Comparison of ENCODE assay signal across 8 cellular contexts in genomic region chr4:185587444-185588161, GRCh38. TPM values are rescaled to one million over a fixed set of nuclear protein-coding genes. Genes with fewer than 3 reads are reported as not detected.
DNase-seq lines count a peak whose midpoint lies in the region; ATAC-seq and TF ChIP-seq lines count a peak whose summit lies in the region.

No MANE protein-coding gene starts in this region.

- TF ChIP-seq CTCF in WTC11 (IDR thresholded peaks at IDR 0.05), result no peak

- peaks cover 60% of the 10 kb centered on the region for H3K4me1 Mint-ChIP-seq in WTC11

- ATAC-seq in GM18517 (IDR thresholded peaks at IDR 0.05; ENCODE audit: unreplicated experiment) (peak; percentile 90), HG02840 (IDR thresholded peaks at IDR 0.05; ENCODE audit: low FRiP score, unreplicated experiment) (peak; percentile 93), WTC11 (peak; percentile 89)

- H3K36me3 Mint-ChIP-seq in WTC11, result no peaks in the 10 kb centered on the region

- H3K4me3 Mint-ChIP-seq in WTC11, result peak overlapping the region; percentile 52

- POLR2A ChIA-PET in WTC11 (lab: Charles Lee), result interaction anchor here (1.9 kb wide), 1 partner anchor 52 kb away, joined by 6 read pairs; the partner anchor contains the start of gene PDLIM3

- H3K27ac Mint-ChIP-seq in WTC11, result peak overlapping the region; percentile 89

- peaks cover 47% of the 10 kb centered on the region for H3K27me3 Mint-ChIP-seq in WTC11 (ENCODE audit: low read depth)

- CTCF ChIA-PET in WTC11 (lab: Charles Lee), result interaction anchor here (0.6 to 3.7 kb wide), 4 partner anchors 11 to 451 kb away, joined by 3 to 24 read pairs (median 4); partner anchors contain the start of gene PDLIM3

- no peaks in the 10 kb centered on the region for H3K9me3 Mint-ChIP-seq in WTC11

- DNase-seq in WTC11 (ENCODE audit: low spot score) (peak; percentile 80), ecto neural progenitor cell (ENCODE audit: low spot score) (peak; percentile 61), OCI-M1 (lab: John Stamatoyannopoulos, UW) (no peak), NCI-H226 (no peak), SW 1271 (lab: John Stamatoyannopoulos, UW) (no peak)
- DNase-seq in stimulated activated CD4-positive, alpha-beta T cell treated with anti-CD3 and anti-CD28 coated beads, Interleukin-12 subunit alpha, Interleukin-12 subunit beta, amount 100 ng/mL, for 24 hours (ENCODE audit: low read depth in 2 of 2), result peak; percentile 49 to 67

TF ChIP-seq in WTC11, 78 proteins besides CTCF, POLR2A, EP300 and RAD21 (continues in another document):
- TF ChIP-seq ATF2 (CRISPR knock-in tag; IDR thresholded peaks at IDR 0.05; ENCODE audit: borderline replicate concordance, low read depth) (no peak), ZNF416 (CRISPR knock-in tag; IDR thresholded peaks at IDR 0.05) (no peak), MAX (CRISPR knock-in tag; IDR thresholded peaks at IDR 0.05) (peak; percentile 96), CREM (CRISPR knock-in tag; IDR thresholded peaks at IDR 0.05) (peak; percentile 79; the same call in 1 of the 2 replicates), PREB (CRISPR knock-in tag; IDR thresholded peaks at IDR 0.05; ENCODE audit: borderline replicate concordance) (no peak), FOXJ3 (CRISPR knock-in tag; IDR thresholded peaks at IDR 0.05; ENCODE audit: borderline replicate concordance) (no peak), ZNF232 (CRISPR knock-in tag; IDR thresholded peaks at IDR 0.05) (peak; percentile 79; the same call in 1 of the 2 replicates), ZNF425 (CRISPR knock-in tag; conservative IDR thresholded peaks at IDR 0.05) (no peak), IRF1 (CRISPR knock-in tag; IDR thresholded peaks at IDR 0.05) (no peak), NR2C2 (CRISPR knock-in tag; IDR thresholded peaks at IDR 0.05) (no peak), TP53 (CRISPR knock-in tag; IDR thresholded peaks at IDR 0.05) (0 out of 2 replicates have a peak, but pooled peaks have one; percentile 54), SP1 (CRISPR knock-in tag; conservative IDR thresholded peaks at IDR 0.05) (no peak), ZNF396 (CRISPR knock-in tag; IDR thresholded peaks at IDR 0.05; ENCODE audit: borderline replicate concordance) (no peak), IRF2 (CRISPR knock-in tag; IDR thresholded peaks at IDR 0.05; ENCODE audit: borderline replicate concordance, low read depth) (no peak), ESRRA (CRISPR knock-in tag; IDR thresholded peaks at IDR 0.05; ENCODE audit: borderline replicate concordance) (0 out of 2 replicates have a peak, but pooled peaks have one; percentile 39), FOXP4 (CRISPR knock-in tag; IDR thresholded peaks at IDR 0.05) (peak; percentile 70; the same call in 1 of the 2 replicates), NR3C1 (CRISPR knock-in tag; conservative IDR thresholded peaks at IDR 0.05; ENCODE audit: low read depth) (no peak), E2F1 (CRISPR knock-in tag; IDR thresholded peaks at IDR 0.05) (0 out of 2 replicates have a peak, but pooled peaks have one; percentile 74), CBFB (CRISPR knock-in tag; IDR thresholded peaks at IDR 0.05; ENCODE audit: low read depth) (no peak), E2F5 (CRISPR knock-in tag; IDR thresholded peaks at IDR 0.05) (no peak), USF1 (CRISPR knock-in tag; IDR thresholded peaks at IDR 0.05) (peak; percentile 66; the same call in 1 of the 2 replicates), FOXP1 (CRISPR knock-in tag; IDR thresholded peaks at IDR 0.05; ENCODE audit: borderline replicate concordance) (peak; percentile 94), CREB1 (CRISPR knock-in tag; IDR thresholded peaks at IDR 0.05) (peak; percentile 63; the same call in 1 of the 2 replicates), ZNF317 (CRISPR knock-in tag; IDR thresholded peaks at IDR 0.05; ENCODE audit: borderline replicate concordance, low read depth) (no peak)

RNA-seq across cellular contexts. Expression of gene PDLIM3, which starts 52.3 kb away (rescaled TPM):
- 6.2 to 7.0 TPM (median 6.9 TPM) in 3 replicates for total RNA-seq in WTC11 (2021)

Comparison
In these comparisons a context has a peak if more than half of its experiments do, and no peak if none do; other contexts are left out.
1. DNase-seq: peak in WTC11 (single experiment), ecto neural progenitor cell (single experiment) and stimulated activated CD4-positive, alpha-beta T cell treated with anti-CD3 and anti-CD28 coated beads, Interleukin-12 subunit alpha, Interleukin-12 subunit beta, amount 100 ng/mL, for 24 hours (2 of 2); none in OCI-M1 (single experiment), NCI-H226 (single experiment) and SW 1271 (0 of 2).
2. Peak in every context shown above with its lines, with median percentiles within 50 percentile points of each other: ATAC-seq.